In genomic region chr5:34436761-34437501, GRCh38 we compare ENCODE assay signal across 15 cellular contexts.
DNase-seq lines count a peak whose midpoint lies in the region; TF ChIP-seq lines count a peak whose summit lies in the region.
"Had no signal": no experiment of that assay in that cellular context is flagged by ENCODE, and none has a peak within 500 bp of the region (broad histone marks: within the 10 kb centered on the region; RNA-seq: fewer than 3 reads in every experiment).

No MANE protein-coding gene starts in this region.

- H3K79me2 ChIP-seq in MM.1S (ENCODE audit: low read length), result no peaks in the 10 kb centered on the region

- H3K9ac ChIP-seq in MM.1S (ENCODE audit: low read length), result no peak overlapping the region
- H3K9ac ChIP-seq: GM23248 had no signal

- H3K27me3 ChIP-seq in MM.1S (replicated peaks; ENCODE audit: insufficient read depth, low read length), result no peaks in the 10 kb centered on the region
- H3K27me3 ChIP-seq: Peyer's patch had no signal

- H3K27ac ChIP-seq in MM.1S (ENCODE audit: low read length), result no peak overlapping the region
- H3K27ac ChIP-seq: GM23248, Peyer's patch had no signal

- H3K9me3 ChIP-seq in MM.1S (replicated peaks; ENCODE audit: insufficient read depth, low read length), result no peaks in the 10 kb centered on the region
- H3K9me3 ChIP-seq: Caco-2, Peyer's patch had no signal

- no peaks in the 10 kb centered on the region for H4K20me1 ChIP-seq in MM.1S (ENCODE audit: insufficient read depth, low read length)

- H3K4me2 ChIP-seq in MM.1S (ENCODE audit: low read depth, low read length), result no peak overlapping the region

- H3K4me1 ChIP-seq in MM.1S (ENCODE audit: low read length), result no peaks in the 10 kb centered on the region
- H3K4me1 ChIP-seq: Peyer's patch had no signal

- no peaks in the 10 kb centered on the region for H3K36me3 ChIP-seq in MM.1S (replicated peaks; ENCODE audit: insufficient read depth, low read length)
- H3K36me3 ChIP-seq: Peyer's patch had no signal

- no peaks in the 10 kb centered on the region for H3F3A ChIP-seq in MM.1S (ENCODE audit: insufficient read depth, low read length)

- no peaks in the 10 kb centered on the region for H3K9me2 ChIP-seq in MM.1S (replicated peaks; ENCODE audit: insufficient read depth, low read length)

- H3K4me3 ChIP-seq in MM.1S (ENCODE audit: low read length) (no peak overlapping the region), fibroblast of the aortic adventitia (ENCODE audit: low read depth, low read length) (no peak overlapping the region)
- H3K4me3 ChIP-seq: GM23248, Peyer's patch had no signal

- intact Hi-C loops in cardiac septum (cut with DNase I), result no loop called here

- H2AFZ ChIP-seq in MM.1S (ENCODE audit: low read length), result no peak overlapping the region
- H2AFZ ChIP-seq: GM23248 had no signal

- TF ChIP-seq CTCF in MM.1S (IDR thresholded peaks at IDR 0.05; ENCODE audit: low read length) (no peak), fibroblast of the aortic adventitia (IDR thresholded peaks at IDR 0.05; ENCODE audit: insufficient read depth, low read length) (no peak)

- DNase-seq in NOMO-1 treated with DMSO at 0.1 percent for 48 hours (lab: John Stamatoyannopoulos, UW; ENCODE audit: unreplicated experiment) (peak; percentile 76), NOMO-1 treated with dmso at 0.1 percent for 144 hours (lab: John Stamatoyannopoulos, UW; ENCODE audit: unreplicated experiment) (no peak), MM.1S (peak; percentile 30), fibroblast of the aortic adventitia (ENCODE audit: low read depth) (peak; percentile 27), T-helper 1 cell (no peak), cardiac septum (ENCODE audit: low spot score) (no peak), hippocampal formation (lab: John Stamatoyannopoulos, UW) (no peak), NCI-H345 (lab: John Stamatoyannopoulos, UW) (no peak)
- DNase-seq: Caco-2, DMS53, GM23248, MV-4-11, NCI-H187 treated with DMSO at 0.1 percent for 48 hours, NCI-H526 treated with DMSO at 0.1 percent for 48 hours, Peyer's patch had no signal

Comparison
In these comparisons a context has a peak if more than half of its experiments do, and no peak if none do; other contexts are left out.
1. DNase-seq: peak in NOMO-1 treated with DMSO at 0.1 percent for 48 hours (single experiment), MM.1S (single experiment) and fibroblast of the aortic adventitia (single experiment); none in NOMO-1 treated with dmso at 0.1 percent for 144 hours (single experiment), T-helper 1 cell (0 of 5), cardiac septum (single experiment), hippocampal formation (0 of 2) and NCI-H345 (single experiment).